Comparison of ENCODE assay signal across 7 cellular contexts in the genomic region with DNA sequence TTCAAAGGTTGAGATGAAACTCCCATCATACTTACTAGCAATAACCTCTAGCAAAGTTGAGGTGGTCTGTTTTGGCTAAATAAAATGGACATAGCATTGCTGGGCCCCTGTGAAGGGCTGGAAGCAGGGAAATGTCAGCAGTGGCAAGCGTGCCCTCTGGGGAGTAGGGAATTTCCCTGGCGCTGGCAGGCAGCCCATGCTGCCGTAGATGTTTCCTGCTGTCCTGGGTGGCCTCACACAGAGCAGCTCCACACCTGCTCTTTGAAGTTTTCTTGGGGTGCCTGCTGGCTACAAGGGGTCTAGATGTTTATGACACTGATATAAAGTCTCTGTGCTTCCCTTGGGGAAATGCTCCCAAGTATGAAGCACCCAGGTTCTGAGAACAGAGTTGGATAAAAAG. TPM values are rescaled to one million over a fixed set of nuclear protein-coding genes. Genes with fewer than 3 reads are reported as not detected.
DNase-seq lines count a peak whose midpoint lies in the region; ATAC-seq, FAIRE-seq and TF ChIP-seq lines count a peak whose summit lies in the region.

No MANE protein-coding gene starts in this region.

- DNase-seq in ELR (ENCODE audit: low read depth) (peak; percentile 41), NCI-H2171 treated with DMSO at 0.1 percent for 48 hours (lab: John Stamatoyannopoulos, UW) (peak; percentile 53), bronchial epithelial cell (ENCODE audit: low read depth) (peak; percentile 34), psoas muscle (no peak), retina (no peak), OCI-M1 (lab: John Stamatoyannopoulos, UW) (no peak)

- H3K27ac ChIP-seq in psoas muscle, result peak overlapping the region; percentile 34

- H3K4me3 ChIP-seq in bronchial epithelial cell (ENCODE audit: low read depth, low read length) (no peak overlapping the region), psoas muscle (no peak overlapping the region)

- no peak for FAIRE-seq in bronchial epithelial cell (lab: Jason Lieb, UNC)

- peaks cover 59% of the 10 kb centered on the region for H3K4me1 ChIP-seq in psoas muscle

- H3K9me3 ChIP-seq in psoas muscle, result no peaks in the 10 kb centered on the region

- ATAC-seq in psoas muscle (peak; percentile 78 to 88 (median 85)), GM19395 (IDR thresholded peaks at IDR 0.05; ENCODE audit: unreplicated experiment) (no peak)

- H3K36me3 ChIP-seq in bronchial epithelial cell (ENCODE audit: control insufficient read depth, insufficient read depth, low read length), result no peaks in the 10 kb centered on the region
- no peaks in the 10 kb centered on the region for H3K36me3 ChIP-seq in psoas muscle (ENCODE audit: insufficient read depth in 1 of 2, low read depth in 1 of 2)

- H3K27me3 ChIP-seq in bronchial epithelial cell (ENCODE audit: control insufficient read depth, insufficient read depth, low read length), result no peaks in the 10 kb centered on the region
- no peaks in the 10 kb centered on the region for H3K27me3 ChIP-seq in psoas muscle (ENCODE audit: insufficient read depth in 3 of 3, low read length in 2 of 3)

- WGBS in psoas muscle, 3 donors, result 9 to 20% (median 14%) methylated on average over 3 of the region's 3 CpGs

- TF ChIP-seq CTCF in bronchial epithelial cell (IDR thresholded peaks at IDR 0.05; ENCODE audit: insufficient read depth, low read length, severe bottlenecking), result no peak
- TF ChIP-seq CTCF in psoas muscle (IDR thresholded peaks at IDR 0.05), result no peak

- intact Hi-C loops in psoas muscle (cut with DNase I), result no loop called here

RNA-seq across cellular contexts. Expression of a gene that starts 30.2 kb away (rescaled TPM):
- 10.0 and 14.0 TPM in 2 replicates for total RNA-seq in bronchial epithelial cell
- total RNA-seq in psoas muscle, result 10 to 100 TPM in 2 of 4 donors, 1 to 10 TPM in 2; 6.9 to 22.7 (median 14.4) TPM
- polyA plus RNA-seq in psoas muscle, result 1 to 10 TPM; 3.8 to 6.4 (median 4.1) TPM

Comparison
In these comparisons a context has a peak if more than half of its experiments do, and no peak if none do; other contexts are left out.
1. DNase-seq: peak in ELR (single experiment), NCI-H2171 treated with DMSO at 0.1 percent for 48 hours (single experiment) and bronchial epithelial cell (single experiment); none in psoas muscle (0 of 2), retina (single experiment) and OCI-M1 (single experiment).